In the genomic region with DNA sequence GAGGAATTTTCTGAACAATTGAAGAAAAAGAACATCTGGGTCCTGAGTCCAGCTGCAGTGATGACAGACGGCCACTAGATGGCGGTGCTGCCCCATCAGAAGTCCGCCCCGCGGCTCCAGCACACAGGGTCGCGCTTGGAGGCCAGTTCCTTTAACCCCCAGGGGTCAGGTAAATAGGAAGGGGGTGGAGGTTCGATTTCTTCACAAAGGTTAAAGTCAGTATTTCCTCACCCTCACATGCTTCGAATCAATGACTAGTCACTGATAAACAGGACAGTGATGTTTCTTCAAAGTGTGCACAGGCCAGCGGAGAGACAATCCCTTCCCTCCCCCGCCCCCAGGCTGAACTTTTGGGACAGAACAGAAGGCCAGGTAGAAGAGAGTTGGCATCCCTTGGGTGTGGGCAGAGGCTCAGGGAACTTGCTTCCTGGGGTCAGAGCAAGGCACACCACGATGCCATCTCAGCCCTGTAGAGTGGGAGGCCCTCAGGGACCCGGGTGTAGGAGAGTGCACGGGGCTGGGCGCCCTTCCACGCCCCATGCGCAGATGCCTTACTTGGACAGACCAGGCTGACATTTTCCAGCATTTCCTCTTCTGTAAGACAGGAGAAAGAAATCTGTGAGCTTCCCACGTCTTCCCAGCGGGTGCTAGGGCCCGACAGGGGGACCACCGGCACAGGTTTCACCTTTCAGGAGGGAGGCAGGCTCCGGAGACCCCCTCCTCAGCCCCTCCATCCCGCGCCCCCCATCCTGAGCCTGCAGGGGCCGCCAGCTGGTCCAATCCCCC, we compare ENCODE assay signal across 8 cellular contexts. TPM values are rescaled to one million over a fixed set of nuclear protein-coding genes. Genes with fewer than 3 reads are reported as not detected.
DNase-seq lines count a peak whose midpoint lies in the region; ATAC-seq, FAIRE-seq and TF ChIP-seq lines count a peak whose summit lies in the region.

No MANE protein-coding gene starts in this region.

- no peak overlapping the region for H3K4ac ChIP-seq in neuronal stem cell (ENCODE audit: low read length)

- no peak overlapping the region for H2AFZ ChIP-seq in OCI-LY7 (ENCODE audit: low read length)
- peak overlapping the region; percentile 21 for H2AFZ ChIP-seq in neuronal stem cell (ENCODE audit: low read length)

- intact Hi-C loops in OCI-LY7 (cut with micrococcal nuclease; ENCODE audit: unreplicated experiment) (loop anchor here (1.0 to 2.0 kb wide), 3 partner anchors 75 to 274 kb away; no protein-coding TSS in a partner anchor), testis (cut with DNase I; ENCODE audit: low total_unique reads) (no loop called here)

- H3K79me2 ChIP-seq in OCI-LY7 (ENCODE audit: insufficient read depth, low read depth, low read length) = no peaks in the 10 kb centered on the region

- FAIRE-seq in frontal cortex (lab: Jason Lieb, UNC) = peak; percentile 52

- no peaks in the 10 kb centered on the region for H3K79me1 ChIP-seq in neuronal stem cell (ENCODE audit: low read depth, low read length)

- H4K8ac ChIP-seq in neuronal stem cell (ENCODE audit: low read depth, low read length) = no peak overlapping the region

- CTCF ChIA-PET in OCI-LY7 (lab: Charles Lee; ENCODE audit: unreplicated experiment) = no interaction called here

- no CpG with 5 or more reads among the region's 25 CpGs for WGBS in neuronal stem cell (ENCODE audit: extremely low coverage in 2 of 2, insufficient read length in 2 of 2, insufficient replicate concordance in 1 of 2), 2 donors
- 3 to 18% methylated on average over 13 to 25 of the region's 25 CpGs for WGBS in testis, 2 donors

- H3K36me3 ChIP-seq in BE2C (no peaks in the 10 kb centered on the region), OCI-LY7 (ENCODE audit: insufficient read depth, low read length) (no peaks in the 10 kb centered on the region), neuronal stem cell (replicated peaks in 1 of 2; ENCODE audit: control insufficient read depth in 2 of 2, insufficient read depth in 2 of 2, low read length in 2 of 2) (no peaks in the 10 kb centered on the region), testis (ENCODE audit: low read depth, missing control alignments) (no peaks in the 10 kb centered on the region)

- H3K4me1 ChIP-seq in BE2C (peaks cover 25% of the 10 kb centered on the region), OCI-LY7 (ENCODE audit: insufficient read depth, low read length, poor library complexity, severe bottlenecking) (no peaks in the 10 kb centered on the region), neuronal stem cell (ENCODE audit: control insufficient read depth in 2 of 2, insufficient read depth in 1 of 2, low read depth in 1 of 2, low read length in 2 of 2) (peaks cover 0 to 3% of the 10 kb centered on the region in 2 donors), testis (no peaks in the 10 kb centered on the region)

- H3K9me3 ChIP-seq in BE2C (no peaks in the 10 kb centered on the region), OCI-LY7 (ENCODE audit: low read length) (no peaks in the 10 kb centered on the region), neuronal stem cell (replicated peaks in 1 of 2; ENCODE audit: control insufficient read depth in 2 of 2, insufficient read depth in 1 of 2, low read depth in 1 of 2, low read length in 2 of 2) (no peaks in the 10 kb centered on the region), testis (no peaks in the 10 kb centered on the region)

- H3K27ac ChIP-seq in OCI-LY7 (ENCODE audit: low read depth, low read length, poor library complexity, severe bottlenecking) (no peak overlapping the region), neuronal stem cell (replicated peaks; ENCODE audit: low read length) (no peak overlapping the region), testis (no peak overlapping the region)

- no peak overlapping the region for H3K23ac ChIP-seq in neuronal stem cell (ENCODE audit: low read depth, low read length, poor library complexity)

- H3K4me2 ChIP-seq in OCI-LY7 (ENCODE audit: low read length) = no peak overlapping the region
- H3K4me2 ChIP-seq in neuronal stem cell (ENCODE audit: insufficient read depth, low read length, poor library complexity, severe bottlenecking) = peak overlapping the region; percentile 92

- H2BK5ac ChIP-seq in neuronal stem cell (ENCODE audit: low read length) = no peak overlapping the region

- H2BK15ac ChIP-seq in neuronal stem cell (ENCODE audit: low read length) = no peak overlapping the region

- ATAC-seq in GM18873 (IDR thresholded peaks at IDR 0.05; ENCODE audit: low FRiP score, unreplicated experiment) (peak; percentile 68), HG03196 (IDR thresholded peaks at IDR 0.05; ENCODE audit: unreplicated experiment) (peak; percentile 66)

- DNase-seq in BE2C = peak; percentile 65
- DNase-seq in OCI-LY7 (ENCODE audit: low spot score) = peak; percentile 60
- DNase-seq in activated T-helper 9 cell treated with anti-CD3 and anti-CD28 coated beads, Interleukin-2, amount 50 U/mL, for 16 hours (ENCODE audit: low read depth) = peak; percentile 27
- peak; percentile 63 to 70 for DNase-seq in frontal cortex (ENCODE audit: low spot score in 2 of 2)
- DNase-seq in neuronal stem cell (ENCODE audit: low spot score) = peak; percentile 78
- peak; percentile 84 for DNase-seq in testis

- H3K18ac ChIP-seq in neuronal stem cell (ENCODE audit: low read length) = peak overlapping the region; percentile 94

- no peaks in the 10 kb centered on the region for H3K9me2 ChIP-seq in OCI-LY7 (ENCODE audit: insufficient read depth, low read length)

- TF ChIP-seq CTCF in BE2C (IDR thresholded peaks at IDR 0.05; ENCODE audit: low read depth, low read length) (peak; percentile 98), OCI-LY7 (conservative IDR thresholded peaks at IDR 0.05; ENCODE audit: low read length) (peak; percentile 99), testis (IDR thresholded peaks at IDR 0.05) (peak; percentile 91 to 99 (median 91))

- no peak overlapping the region for H2AK5ac ChIP-seq in neuronal stem cell (ENCODE audit: low read depth, low read length)

- H4K91ac ChIP-seq in neuronal stem cell (ENCODE audit: low read depth, low read length, poor library complexity) = no peak overlapping the region

- no peak overlapping the region for H2BK120ac ChIP-seq in neuronal stem cell (ENCODE audit: low read depth, low read length)

- no TSS peak for BruUV-seq in OCI-LY7 (replicated peaks; lab: Mats Ljungman, UMichigan)

- no peak overlapping the region for H2BK12ac ChIP-seq in neuronal stem cell (ENCODE audit: low read length)

- H4K20me1 ChIP-seq in OCI-LY7 (ENCODE audit: insufficient read depth, low read length) = no peaks in the 10 kb centered on the region

- no peak for TF ChIP-seq POLR2A in testis (IDR thresholded peaks at IDR 0.05)

- no peaks in the 10 kb centered on the region for H3K27me3 ChIP-seq in BE2C
- H3K27me3 ChIP-seq in neuronal stem cell (ENCODE audit: control insufficient read depth in 3 of 3, insufficient read depth in 3 of 3, low read depth in 1 of 3, low read length in 3 of 3) = peaks cover 0 to 36% (median 9%) of the 10 kb centered on the region in 3 experiments
- no peaks in the 10 kb centered on the region for H3K27me3 ChIP-seq in testis

- POLR2A ChIA-PET in OCI-LY7 (lab: Charles Lee) = no interaction called here

- H3K14ac ChIP-seq in neuronal stem cell (ENCODE audit: low read length) = peak overlapping the region; percentile 1

- H3K9ac ChIP-seq in neuronal stem cell (ENCODE audit: low read depth, low read length, poor library complexity) = peak overlapping the region; percentile 65

- H3K4me3 ChIP-seq in BE2C (ENCODE audit: low read depth, low read length) (no peak overlapping the region), OCI-LY7 (ENCODE audit: low read depth, low read length, poor library complexity, severe bottlenecking) (no peak overlapping the region), neuronal stem cell (ENCODE audit: low read length in 2 of 2) (peak overlapping the region in 1 of 2 donors; percentile 52), testis (peak overlapping the region; percentile 1 to 14)

RNA-seq across cellular contexts. Expression of gene APOB, which starts 0.7 kb away (rescaled TPM):
- not detected for polyA plus RNA-seq in BE2C (2012; ENCODE audit: insufficient read depth, insufficient read length, low read depth)
- total RNA-seq in OCI-LY7 (2014; rRNA removed; shearing (Covaris generic)) = 0.03 TPM in 1 of 2 replicates, not detected in the other
- not detected in 2 replicates for total RNA-seq in OCI-LY7 (2022)
- total RNA-seq in frontal cortex = 0.41 TPM
- polyA plus RNA-seq in neuronal stem cell (2013, experiment 1 of 2) = 0.01 TPM
- polyA plus RNA-seq in neuronal stem cell (2013, experiment 2 of 2) = 0.03 TPM
- total RNA-seq in testis = under 1 TPM; 0.39 to 0.81 TPM
- polyA plus RNA-seq in testis (ENCODE audit: insufficient read depth, low read depth, low replicate concordance) = 0.30 TPM

Comparison
In these comparisons a context has a peak if more than half of its experiments do, and no peak if none do; other contexts are left out.
1. DNase-seq: peak in every context shown above with its lines; median percentile 84 in testis; 78 in neuronal stem cell; 66 in frontal cortex; 65 in BE2C; 60 in OCI-LY7; 27 in activated T-helper 9 cell treated with anti-CD3 and anti-CD28 coated beads, Interleukin-2, amount 50 U/mL, for 16 hours.
2. H3K4me3 ChIP-seq: peak in testis (2 of 2); none in BE2C (single experiment) and OCI-LY7 (single experiment).
3. Peak in every context shown above with its lines, with median percentiles within 50 percentile points of each other: CTCF ChIP-seq.